Comparison of ENCODE assay signal across 8 cellular contexts in the genomic region with DNA sequence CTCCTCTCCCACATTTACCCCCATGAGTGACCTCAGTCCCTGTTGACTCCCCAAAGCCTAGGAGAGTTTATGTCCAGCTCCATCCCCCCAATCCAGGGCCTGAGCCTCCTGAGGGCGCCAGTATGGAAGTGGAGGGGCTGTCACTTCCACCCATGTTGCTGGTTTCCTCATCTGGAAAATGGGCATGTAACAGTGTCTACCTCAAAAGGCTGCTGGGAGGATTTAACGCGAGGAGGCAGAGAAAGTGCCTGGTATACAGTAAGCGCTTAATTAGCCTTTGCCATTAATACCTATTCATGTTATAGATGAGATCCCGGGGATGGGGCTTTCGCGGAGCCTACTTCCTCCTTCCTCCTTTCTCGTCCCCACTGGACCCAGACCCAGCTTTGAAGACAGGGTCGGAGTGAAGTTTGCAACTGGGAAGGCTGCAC. TPM values are rescaled to one million over a fixed set of nuclear protein-coding genes. Genes with fewer than 3 reads are reported as not detected.
DNase-seq lines count a peak whose midpoint lies in the region; ATAC-seq and TF ChIP-seq lines count a peak whose summit lies in the region.

No MANE protein-coding gene starts in this region.

- H3K4me3 Mint-ChIP-seq in activated CD4-positive, alpha-beta T cell treated with anti-CD3 and anti-CD28 coated beads for 36 hours, result peak overlapping the region; percentile 86
- H3K4me3 Mint-ChIP-seq in activated CD8-positive, alpha-beta T cell treated with anti-CD3 and anti-CD28 coated beads for 36 hours, result peak overlapping the region; percentile 94

- H3K4me1 ChIP-seq in subcutaneous abdominal adipose tissue (ENCODE audit: control insufficient read depth in 5 of 5, insufficient read depth in 5 of 5, low read length in 5 of 5), result peaks cover 4 to 19% (median 17%) of the 10 kb centered on the region in 5 donors

- H3K9me3 ChIP-seq in iPS-18c (ENCODE audit: control insufficient read depth, insufficient read depth, low read length) (no peaks in the 10 kb centered on the region), subcutaneous abdominal adipose tissue (ENCODE audit: control insufficient read depth in 5 of 5, low read length in 5 of 5) (no peaks in the 10 kb centered on the region)

- POLR2A ChIA-PET in activated CD4-positive, alpha-beta T cell treated with anti-CD3 and anti-CD28 coated beads for 36 hours (lab: Charles Lee), result interaction anchor here (0.6 to 1.0 kb wide), 9 partner anchors 9 to 1041 kb away, joined by 3 to 11 read pairs (median 4); partner anchors contain the start of gene ICAM1
- POLR2A ChIA-PET in activated CD8-positive, alpha-beta T cell treated with anti-CD3 and anti-CD28 coated beads for 36 hours (lab: Charles Lee), result interaction anchor here (0.8 to 3.4 kb wide), 16 partner anchors 8 to 122 kb away, joined by 3 to 13 read pairs (median 4); partner anchors contain the start of genes ICAM1, ICAM4, ICAM5 and RAVER1

- H3K4me1 Mint-ChIP-seq in activated CD4-positive, alpha-beta T cell treated with anti-CD3 and anti-CD28 coated beads for 36 hours, result peaks cover 22% of the 10 kb centered on the region
- peaks cover 23% of the 10 kb centered on the region for H3K4me1 Mint-ChIP-seq in activated CD8-positive, alpha-beta T cell treated with anti-CD3 and anti-CD28 coated beads for 36 hours (ENCODE audit: low read depth)

- peak overlapping the region; percentile 85 for H3K4me3 ChIP-seq in iPS-18c (ENCODE audit: insufficient read depth, low read depth, low read length)
- H3K4me3 ChIP-seq in subcutaneous abdominal adipose tissue (ENCODE audit: low read depth in 1 of 5, low read length in 5 of 5), result peak overlapping the region; percentile 87 to 95 (median 91)

- DNase-seq in activated CD4-positive, alpha-beta T cell treated with anti-CD3 and anti-CD28 coated beads for 36 hours, result no peak
- DNase-seq in activated CD4-positive, alpha-beta T cell treated with anti-CD3 and anti-CD28 coated beads, Interleukin-2, amount 50 U/mL, for 1 hour, result no peak
- peak; percentile 26 for DNase-seq in activated CD8-positive, alpha-beta T cell treated with anti-CD3 and anti-CD28 coated beads for 36 hours
- no peak for DNase-seq in posterior vena cava (ENCODE audit: low spot score)
- no peak for DNase-seq in NCI-H1417 treated with DMSO at 0.1 percent for 48 hours (lab: John Stamatoyannopoulos, UW)

- intact Hi-C loops in activated CD4-positive, alpha-beta T cell treated with anti-CD3 and anti-CD28 coated beads for 36 hours (cut with DNase I, micrococcal nuclease), result loop anchor here (1.0 to 10.0 kb wide), 12 partner anchors 23 to 446 kb away; partner anchors contain the start of genes CDC37 (in 2 of the 2), ICAM1 (in 2 of the 2), RAVER1 (in 2 of the 2) and DNMT1 (in 1 of the 2)
- intact Hi-C loops in activated CD8-positive, alpha-beta T cell treated with anti-CD3 and anti-CD28 coated beads for 36 hours (cut with micrococcal nuclease), result loop anchor here (10.0 kb wide), 2 partner anchors 45 to 445 kb away; partner anchors contain the start of genes ICAM3, OLFM2 and RAVER1
- intact Hi-C loops in posterior vena cava (cut with DNase I), result loop anchor here in 1 of 2 donors (5.0 kb wide), 1 partner anchor 43 kb away; the partner anchor contains the start of gene ICAM3

- TF ChIP-seq CTCF in activated CD8-positive, alpha-beta T cell treated with anti-CD3 and anti-CD28 coated beads for 36 hours (IDR thresholded peaks at IDR 0.05), result no peak

- peaks cover 26% of the 10 kb centered on the region for H3K36me3 Mint-ChIP-seq in activated CD4-positive, alpha-beta T cell treated with anti-CD3 and anti-CD28 coated beads for 36 hours (ENCODE audit: low read depth)
- H3K36me3 Mint-ChIP-seq in activated CD8-positive, alpha-beta T cell treated with anti-CD3 and anti-CD28 coated beads for 36 hours (ENCODE audit: low read depth), result peaks cover 21% of the 10 kb centered on the region

- H3K27me3 ChIP-seq in subcutaneous abdominal adipose tissue (ENCODE audit: control insufficient read depth in 5 of 5, insufficient read depth in 4 of 5, low read length in 5 of 5), result no peaks in the 10 kb centered on the region

- H3K9me3 Mint-ChIP-seq in activated CD4-positive, alpha-beta T cell treated with anti-CD3 and anti-CD28 coated beads for 36 hours (ENCODE audit: low read depth), result no peaks in the 10 kb centered on the region
- H3K9me3 Mint-ChIP-seq in activated CD8-positive, alpha-beta T cell treated with anti-CD3 and anti-CD28 coated beads for 36 hours, result no peaks in the 10 kb centered on the region

- CTCF ChIA-PET in activated CD4-positive, alpha-beta T cell treated with anti-CD3 and anti-CD28 coated beads for 36 hours (lab: Charles Lee), result interaction anchor here (0.7 to 3.6 kb wide), 8 partner anchors 9 to 417 kb away, joined by 3 to 34 read pairs (median 6); partner anchors contain the start of gene ICAM1
- CTCF ChIA-PET in activated CD8-positive, alpha-beta T cell treated with anti-CD3 and anti-CD28 coated beads for 36 hours (lab: Charles Lee), result interaction anchor here (0.6 to 17.3 kb wide), 8 partner anchors 9 to 352 kb away, joined by 3 to 286 read pairs (median 12); partner anchors contain the start of gene ICAM1

- H3K36me3 ChIP-seq in subcutaneous abdominal adipose tissue (ENCODE audit: control insufficient read depth in 5 of 5, insufficient read depth in 5 of 5, low read length in 5 of 5), result peaks cover 0 to 21% (median 17%) of the 10 kb centered on the region in 5 donors

- peak overlapping the region; percentile 96 for H3K27ac Mint-ChIP-seq in activated CD4-positive, alpha-beta T cell treated with anti-CD3 and anti-CD28 coated beads for 36 hours
- H3K27ac Mint-ChIP-seq in activated CD8-positive, alpha-beta T cell treated with anti-CD3 and anti-CD28 coated beads for 36 hours, result peak overlapping the region; percentile 96

- no peaks in the 10 kb centered on the region for H3K27me3 Mint-ChIP-seq in activated CD4-positive, alpha-beta T cell treated with anti-CD3 and anti-CD28 coated beads for 36 hours
- H3K27me3 Mint-ChIP-seq in activated CD8-positive, alpha-beta T cell treated with anti-CD3 and anti-CD28 coated beads for 36 hours, result no peaks in the 10 kb centered on the region

- no peak for ATAC-seq in activated CD4-positive, alpha-beta T cell treated with anti-CD3 and anti-CD28 coated beads for 36 hours
- ATAC-seq in activated CD8-positive, alpha-beta T cell treated with anti-CD3 and anti-CD28 coated beads for 36 hours, result peak; percentile 1
- no peak for ATAC-seq in GM18909 (IDR thresholded peaks at IDR 0.05; ENCODE audit: poor library complexity, unreplicated experiment)

- H3K9ac ChIP-seq in subcutaneous abdominal adipose tissue (ENCODE audit: low read length in 5 of 5), result peak overlapping the region; percentile 73 to 97 (median 88)

- peak overlapping the region; percentile 82 for H3K27ac ChIP-seq in subcutaneous abdominal adipose tissue (ENCODE audit: low read depth, low read length)

RNA-seq across cellular contexts. Expression of gene TYK2, which starts 0.5 kb away (rescaled TPM):
- total RNA-seq in activated CD4-positive, alpha-beta T cell treated with anti-CD3 and anti-CD28 coated beads for 36 hours, result 100 to 1,000 TPM; 151 to 197 TPM
- total RNA-seq in activated CD8-positive, alpha-beta T cell treated with anti-CD3 and anti-CD28 coated beads for 36 hours, result 100 to 1,000 TPM; 143 TPM
- 10 to 100 TPM; 67.1 to 69.3 TPM for total RNA-seq in posterior vena cava

RNA-seq across cellular contexts. Expression of gene CDC37, which starts 23.4 kb away (rescaled TPM):
- 100 to 1,000 TPM; 178 to 190 TPM for total RNA-seq in activated CD4-positive, alpha-beta T cell treated with anti-CD3 and anti-CD28 coated beads for 36 hours
- total RNA-seq in activated CD8-positive, alpha-beta T cell treated with anti-CD3 and anti-CD28 coated beads for 36 hours, result 100 to 1,000 TPM; 236 to 238 TPM
- 100 to 1,000 TPM; 106 to 109 TPM for total RNA-seq in posterior vena cava

RNA-seq across cellular contexts. Expression of gene PDE4A, which starts 40.4 kb away (rescaled TPM):
- 1 to 10 TPM; 3.9 to 4.3 TPM for total RNA-seq in activated CD4-positive, alpha-beta T cell treated with anti-CD3 and anti-CD28 coated beads for 36 hours
- 10 to 100 TPM; 24.6 to 25.5 TPM for total RNA-seq in activated CD8-positive, alpha-beta T cell treated with anti-CD3 and anti-CD28 coated beads for 36 hours
- total RNA-seq in posterior vena cava, result 10 to 100 TPM; 10.9 to 12.8 TPM

RNA-seq across cellular contexts. Expression of gene ICAM3, which starts 40.5 kb away (rescaled TPM):
- total RNA-seq in activated CD4-positive, alpha-beta T cell treated with anti-CD3 and anti-CD28 coated beads for 36 hours, result 100 to 1,000 TPM; 109 to 122 TPM
- 100 to 1,000 TPM; 106 to 107 TPM for total RNA-seq in activated CD8-positive, alpha-beta T cell treated with anti-CD3 and anti-CD28 coated beads for 36 hours
- total RNA-seq in posterior vena cava, result 10 to 100 TPM in 1 of 2 donors, 1 to 10 TPM in 1; 7.9 to 10.6 TPM

RNA-seq across cellular contexts. Expression of gene RAVER1, which starts 46.6 kb away (rescaled TPM):
- total RNA-seq in activated CD4-positive, alpha-beta T cell treated with anti-CD3 and anti-CD28 coated beads for 36 hours, result 10 to 100 TPM; 83.7 to 90.8 TPM
- 100 to 1,000 TPM; 105 to 111 TPM for total RNA-seq in activated CD8-positive, alpha-beta T cell treated with anti-CD3 and anti-CD28 coated beads for 36 hours
- total RNA-seq in posterior vena cava, result 10 to 100 TPM; 17.5 to 19.0 TPM
